ENCODE assay signal across 8 cellular contexts in genomic region chr16:87391324-87391949, GRCh38. TPM values are rescaled to one million over a fixed set of nuclear protein-coding genes. Genes with fewer than 3 reads are reported as not detected.
A peak's percentile ranks its signal among the peaks of the same experiment; 100 is the strongest.
DNase-seq lines count a peak whose midpoint lies in the region; ATAC-seq and TF ChIP-seq lines count a peak whose summit lies in the region.

No MANE protein-coding gene starts in this region.

- H3K9me2 ChIP-seq in Loucy (replicated peaks; ENCODE audit: low read depth, low read length): no peaks in the 10 kb centered on the region

- in situ Hi-C loops in T47D (cut with HindIII; ENCODE audit: low pct_unique_long_range_greater_than_20kb, low sequenced_read_pairs): no loop called here

- H3K9ac ChIP-seq in Loucy (ENCODE audit: low read depth, low read length, poor library complexity, severe bottlenecking): peak overlapping the region; percentile 93

- no peak for TF ChIP-seq CTCF in Loucy (conservative IDR thresholded peaks at IDR 0.05; ENCODE audit: low read length)

- H3K27me3 ChIP-seq in Loucy (ENCODE audit: insufficient read depth, low read length, poor library complexity, severe bottlenecking): no peaks in the 10 kb centered on the region

- peaks cover 35% of the 10 kb centered on the region for H3K79me2 ChIP-seq in Loucy (ENCODE audit: insufficient read depth, low read length)

- H3K36me3 ChIP-seq in Loucy (ENCODE audit: insufficient read depth, low read length): no peaks in the 10 kb centered on the region

- no peaks in the 10 kb centered on the region for H3K9me3 ChIP-seq in Loucy (ENCODE audit: insufficient read depth, low read depth, low read length)

- peak overlapping the region; percentile 42; the same call in 1 of the 2 replicates for H2AFZ ChIP-seq in Loucy (ENCODE audit: low read length)

- ATAC-seq in activated T-cell treated with anti-CD3 and anti-CD28 coated beads, Interleukin-2, amount 50 U/mL, for 4 hours: no peak

- H4K20me1 ChIP-seq in Loucy (ENCODE audit: insufficient read depth, low read length, poor library complexity, severe bottlenecking): peaks cover 31% of the 10 kb centered on the region

- peaks cover 59% of the 10 kb centered on the region for H3K4me1 Mint-ChIP-seq in activated T-cell treated with anti-CD3 and anti-CD28 coated beads, Interleukin-2, amount 50 U/mL, for 4 hours (ENCODE audit: low read depth)

- H3K4me3 ChIP-seq in Loucy (ENCODE audit: low read length, poor library complexity, severe bottlenecking): peak overlapping the region; percentile 80

- H3F3A ChIP-seq in Loucy (ENCODE audit: low read depth): peaks cover 4% of the 10 kb centered on the region; the same call in 1 of the 2 replicates

- DNase-seq in activated T-cell treated with anti-CD3 and anti-CD28 coated beads, Interleukin-2, amount 50 U/mL, for 4 hours: no peak
- DNase-seq in activated T-cell treated with anti-CD3 and anti-CD28 coated beads, Interleukin-2, amount 50 U/mL, for 1 hour: no peak
- peak; percentile 30 to 62 for DNase-seq in T47D (ENCODE audit: low read depth in 1 of 2, low spot score in 1 of 2)
- peak; percentile 72 for DNase-seq in left kidney (ENCODE audit: low read depth, low spot score)
- peak; percentile 24 for DNase-seq in superior temporal gyrus (ENCODE audit: extremely low spot score)
- no peak for DNase-seq in NCI-H2171 treated with DMSO at 0.1 percent for 48 hours (lab: John Stamatoyannopoulos, UW)
- DNase-seq in effector CD8-positive, alpha-beta T cell (lab: John Stamatoyannopoulos, UW): no peak

- peaks cover 58% of the 10 kb centered on the region for H3K4me1 ChIP-seq in Loucy (ENCODE audit: insufficient read depth, low read length, poor library complexity, severe bottlenecking)

- no peaks in the 10 kb centered on the region for H3K9me3 Mint-ChIP-seq in activated T-cell treated with anti-CD3 and anti-CD28 coated beads, Interleukin-2, amount 50 U/mL, for 4 hours

- no peaks in the 10 kb centered on the region for H3K27me3 Mint-ChIP-seq in activated T-cell treated with anti-CD3 and anti-CD28 coated beads, Interleukin-2, amount 50 U/mL, for 4 hours (ENCODE audit: low read depth)

- H3K4me2 ChIP-seq in Loucy (ENCODE audit: low read depth, low read length, poor library complexity, severe bottlenecking): peak overlapping the region; percentile 93

- H3K4me3 Mint-ChIP-seq in activated T-cell treated with anti-CD3 and anti-CD28 coated beads, Interleukin-2, amount 50 U/mL, for 4 hours: peak overlapping the region; percentile 85

- H3K36me3 Mint-ChIP-seq in activated T-cell treated with anti-CD3 and anti-CD28 coated beads, Interleukin-2, amount 50 U/mL, for 4 hours (ENCODE audit: insufficient read depth): peaks cover 4% of the 10 kb centered on the region

RNA-seq across cellular contexts. Expression of gene MAP1LC3B, which starts 0.7 kb away (rescaled TPM):
- total RNA-seq in activated T-cell treated with anti-CD3 and anti-CD28 coated beads, Interleukin-2, amount 50 U/mL, for 4 hours: 10 to 100 TPM; 31.5 to 43.2 (median 31.6) TPM

RNA-seq across cellular contexts. Expression of gene FBXO31, which starts 7.9 kb away (rescaled TPM):
- 10 to 100 TPM; 53.0 to 58.1 (median 55.5) TPM for total RNA-seq in activated T-cell treated with anti-CD3 and anti-CD28 coated beads, Interleukin-2, amount 50 U/mL, for 4 hours

Comparison
In these comparisons a context has a peak if more than half of its experiments do, and no peak if none do; other contexts are left out.
1. DNase-seq: peak in T47D (2 of 2), left kidney (single experiment) and superior temporal gyrus (single experiment); none in activated T-cell treated with anti-CD3 and anti-CD28 coated beads, Interleukin-2, amount 50 U/mL, for 4 hours (single experiment), activated T-cell treated with anti-CD3 and anti-CD28 coated beads, Interleukin-2, amount 50 U/mL, for 1 hour (single experiment), NCI-H2171 treated with DMSO at 0.1 percent for 48 hours (single experiment) and effector CD8-positive, alpha-beta T cell (single experiment).